19 cellular contexts compared by ENCODE assay signal in the genomic region with DNA sequence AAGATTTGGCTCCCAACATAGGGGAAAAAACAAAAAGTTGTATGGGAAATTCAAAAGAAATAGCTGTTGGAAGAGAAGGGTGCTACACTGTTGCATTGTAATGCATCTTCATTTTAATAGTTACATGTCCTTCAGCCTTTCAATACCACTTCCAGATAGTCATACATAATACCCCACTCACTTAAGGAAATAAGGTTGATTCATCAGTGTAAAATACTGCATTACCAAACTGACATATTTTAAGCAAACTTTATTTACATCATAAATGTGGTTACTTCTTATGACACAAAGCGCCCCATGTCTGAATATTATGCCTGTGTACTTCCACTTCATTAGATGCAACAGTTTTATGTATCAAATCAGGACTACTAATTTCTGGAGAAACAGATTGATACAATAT. TPM values are rescaled to one million over a fixed set of nuclear protein-coding genes. Genes with fewer than 3 reads are reported as not detected.
DNase-seq lines count a peak whose midpoint lies in the region; ATAC-seq and TF ChIP-seq lines count a peak whose summit lies in the region.
"Had no signal": no experiment of that assay in that cellular context is flagged by ENCODE, and none has a peak within 500 bp of the region (broad histone marks: within the 10 kb centered on the region; RNA-seq: fewer than 3 reads in every experiment).

No MANE protein-coding gene starts in this region.

- no peaks in the 10 kb centered on the region for H3K9me3 ChIP-seq in tibial artery
- H3K9me3 ChIP-seq: BLaER1 treated with 17β-estradiol and CSF1 and Interleukin-3, amounts not matched to agents 10 nM and 100 nM; heart left ventricle; spleen; upper lobe of left lung had no signal

- POLR2A ChIA-PET in activated CD4-positive, alpha-beta memory T cell treated with anti-CD3 and anti-CD28 coated beads for 36 hours (lab: Charles Lee), result no interaction called here
- POLR2A ChIA-PET in activated CD4-positive, alpha-beta memory T cell treated with anti-CD3 and anti-CD28 coated beads, Interleukin-2, amount 10 ng/mL, durations not matched to agents 7 days and 5 days (lab: Charles Lee), result interaction anchor here (0.8 kb wide), 1 partner anchor 16 kb away, joined by 3 read pairs; no protein-coding TSS in a partner anchor

- CTCF ChIA-PET in activated CD4-positive, alpha-beta memory T cell treated with anti-CD3 and anti-CD28 coated beads for 36 hours (lab: Charles Lee), result interaction anchor here (0.6 to 2.8 kb wide), 3 partner anchors 55 to 74 kb away, joined by 3 to 11 read pairs (median 3); no protein-coding TSS in a partner anchor
- CTCF ChIA-PET in activated CD4-positive, alpha-beta memory T cell treated with anti-CD3 and anti-CD28 coated beads, Interleukin-2, amount 10 ng/mL, durations not matched to agents 7 days and 5 days (lab: Charles Lee), result interaction anchor here (1.1 to 1.5 kb wide), 2 partner anchors 59 to 61 kb away, joined by 3 to 5 read pairs; no protein-coding TSS in a partner anchor

- no peak overlapping the region for H3K4me3 ChIP-seq in tibial artery
- H3K4me3 ChIP-seq: BLaER1 treated with 17β-estradiol and CSF1 and Interleukin-3, amounts not matched to agents 10 nM and 100 nM; spleen; upper lobe of left lung had no signal

- H3K9me3 Mint-ChIP-seq in activated CD4-positive, alpha-beta memory T cell treated with anti-CD3 and anti-CD28 coated beads for 36 hours, result no peaks in the 10 kb centered on the region
- no peaks in the 10 kb centered on the region for H3K9me3 Mint-ChIP-seq in activated CD4-positive, alpha-beta memory T cell treated with anti-CD3 and anti-CD28 coated beads, Interleukin-2, amount 10 ng/mL, durations not matched to agents 7 days and 5 days
- H3K9me3 Mint-ChIP-seq in osteocyte (ENCODE audit: unreplicated experiment) (no peaks in the 10 kb centered on the region), immature natural killer cell (no peaks in the 10 kb centered on the region)
- H3K9me3 Mint-ChIP-seq: dendritic cell treated with granulocyte-macrophage colony-stimulating factor and Interleukin-4, amounts not matched to agents 40 ng/mL and 50 ng/mL, for 4 days; naive B cell had no signal

- no peaks in the 10 kb centered on the region for H3K27me3 Mint-ChIP-seq in activated CD4-positive, alpha-beta memory T cell treated with anti-CD3 and anti-CD28 coated beads for 36 hours
- H3K27me3 Mint-ChIP-seq in activated CD4-positive, alpha-beta memory T cell treated with anti-CD3 and anti-CD28 coated beads, Interleukin-2, amount 10 ng/mL, durations not matched to agents 7 days and 5 days, result no peaks in the 10 kb centered on the region
- H3K27me3 Mint-ChIP-seq in osteocyte (ENCODE audit: unreplicated experiment) (no peaks in the 10 kb centered on the region), immature natural killer cell (ENCODE audit: low read depth in 3 of 3) (peaks cover 0 to 8% (median 4%) of the 10 kb centered on the region in 3 donors)

- intact Hi-C loops in activated CD4-positive, alpha-beta memory T cell treated with anti-CD3 and anti-CD28 coated beads for 36 hours (cut with micrococcal nuclease), result loop anchor here (1.0 to 10.0 kb wide), 4 partner anchors 61 to 1466 kb away; no protein-coding TSS in a partner anchor
- intact Hi-C loops in tibial artery (cut with DNase I; ENCODE audit: low total_unique reads), result no loop called here

- peaks cover 2% of the 10 kb centered on the region for H3K36me3 Mint-ChIP-seq in activated CD4-positive, alpha-beta memory T cell treated with anti-CD3 and anti-CD28 coated beads for 36 hours
- peaks cover 11% of the 10 kb centered on the region for H3K36me3 Mint-ChIP-seq in activated CD4-positive, alpha-beta memory T cell treated with anti-CD3 and anti-CD28 coated beads, Interleukin-2, amount 10 ng/mL, durations not matched to agents 7 days and 5 days (ENCODE audit: low read depth)
- H3K36me3 Mint-ChIP-seq in osteocyte (ENCODE audit: unreplicated experiment), result peaks cover 4% of the 10 kb centered on the region
- H3K36me3 Mint-ChIP-seq in immature natural killer cell, result no peaks in the 10 kb centered on the region
- H3K36me3 Mint-ChIP-seq: naive B cell had no signal

- H3K27ac ChIP-seq in tibial artery, result no peak overlapping the region
- H3K27ac ChIP-seq: BLaER1 treated with 17β-estradiol and CSF1 and Interleukin-3, amounts not matched to agents 10 nM and 100 nM; brain microvascular endothelial cell; spleen had no signal

- peaks cover 0 to 62% (median 8%) of the 10 kb centered on the region in 4 donors for H3K4me1 ChIP-seq in tibial artery

- H3K4me3 Mint-ChIP-seq in activated CD4-positive, alpha-beta memory T cell treated with anti-CD3 and anti-CD28 coated beads for 36 hours, result no peak overlapping the region
- H3K4me3 Mint-ChIP-seq in activated CD4-positive, alpha-beta memory T cell treated with anti-CD3 and anti-CD28 coated beads, Interleukin-2, amount 10 ng/mL, durations not matched to agents 7 days and 5 days, result no peak overlapping the region
- H3K4me3 Mint-ChIP-seq in osteocyte (ENCODE audit: unreplicated experiment) (no peak overlapping the region), immature natural killer cell (no peak overlapping the region)
- H3K4me3 Mint-ChIP-seq: dendritic cell treated with granulocyte-macrophage colony-stimulating factor and Interleukin-4, amounts not matched to agents 40 ng/mL and 50 ng/mL, for 4 days; naive B cell had no signal

- H3K27ac Mint-ChIP-seq in activated CD4-positive, alpha-beta memory T cell treated with anti-CD3 and anti-CD28 coated beads for 36 hours, result peak overlapping the region; percentile 70
- no peak overlapping the region for H3K27ac Mint-ChIP-seq in activated CD4-positive, alpha-beta memory T cell treated with anti-CD3 and anti-CD28 coated beads, Interleukin-2, amount 10 ng/mL, durations not matched to agents 7 days and 5 days
- peak overlapping the region; percentile 27 for H3K27ac Mint-ChIP-seq in osteocyte (ENCODE audit: unreplicated experiment)
- no peak overlapping the region for H3K27ac Mint-ChIP-seq in immature natural killer cell
- H3K27ac Mint-ChIP-seq: dendritic cell treated with granulocyte-macrophage colony-stimulating factor and Interleukin-4, amounts not matched to agents 40 ng/mL and 50 ng/mL, for 4 days; naive B cell had no signal

- peaks cover 66% of the 10 kb centered on the region for H3K4me1 Mint-ChIP-seq in activated CD4-positive, alpha-beta memory T cell treated with anti-CD3 and anti-CD28 coated beads for 36 hours (ENCODE audit: low read depth)
- peaks cover 65% of the 10 kb centered on the region for H3K4me1 Mint-ChIP-seq in activated CD4-positive, alpha-beta memory T cell treated with anti-CD3 and anti-CD28 coated beads, Interleukin-2, amount 10 ng/mL, durations not matched to agents 7 days and 5 days
- H3K4me1 Mint-ChIP-seq in osteocyte (ENCODE audit: unreplicated experiment), result peaks cover 52% of the 10 kb centered on the region
- H3K4me1 Mint-ChIP-seq in immature natural killer cell, result peaks cover 5 to 13% of the 10 kb centered on the region in 2 donors

- TF ChIP-seq CTCF in osteocyte (IDR thresholded peaks at IDR 0.05) (no peak), tibial artery (IDR thresholded peaks at IDR 0.05) (no peak)

- no peak for ATAC-seq in HG03571 (IDR thresholded peaks at IDR 0.05; ENCODE audit: unreplicated experiment)
- ATAC-seq: HCT116, heart left ventricle, SK-N-SH treated with all-trans-retinoic acid at 6 μM for 48 hours had no signal

- H3K27me3 ChIP-seq in tibial artery, result no peaks in the 10 kb centered on the region
- H3K27me3 ChIP-seq: brain microvascular endothelial cell, heart left ventricle, upper lobe of left lung had no signal

- no peaks in the 10 kb centered on the region for H3K36me3 ChIP-seq in tibial artery
- H3K36me3 ChIP-seq: BLaER1 treated with 17β-estradiol and CSF1 and Interleukin-3, amounts not matched to agents 10 nM and 100 nM; brain microvascular endothelial cell; heart left ventricle; spleen; upper lobe of left lung had no signal

- no peak for DNase-seq in activated CD4-positive, alpha-beta memory T cell treated with anti-CD3 and anti-CD28 coated beads for 36 hours
- DNase-seq in activated CD4-positive, alpha-beta memory T cell treated with anti-CD3 and anti-CD28 coated beads, Interleukin-2, amount 10 ng/mL, durations not matched to agents 7 days and 5 days, result no peak
- DNase-seq in HCEC 1CT, result peak; percentile 85
- DNase-seq in amniotic epithelial cell (ENCODE audit: low read depth), result peak; percentile 61
- no peak for DNase-seq in osteocyte (ENCODE audit: extremely low spot score, unreplicated experiment)
- no peak for DNase-seq in immature natural killer cell
- DNase-seq in tibial artery, result no peak
- DNase-seq: activated gamma-delta T cell, brain microvascular endothelial cell, heart left ventricle, naive B cell, NCI-H1436 treated with DMSO at 0.1 percent for 48 hours, spleen, upper lobe of left lung had no signal

RNA-seq across cellular contexts. Expression of gene RBMS1, which starts 4.5 kb away (rescaled TPM):
- 10 to 100 TPM; 37.9 to 40.0 TPM for total RNA-seq in activated CD4-positive, alpha-beta memory T cell treated with anti-CD3 and anti-CD28 coated beads for 36 hours
- total RNA-seq in activated CD4-positive, alpha-beta memory T cell treated with anti-CD3 and anti-CD28 coated beads, Interleukin-2, amount 10 ng/mL, durations not matched to agents 7 days and 5 days, result 10 to 100 TPM; 65.5 to 67.5 TPM
- total RNA-seq in osteocyte, result 161 and 169 TPM in 2 replicates
- 100 to 1,000 TPM in 1 of 3 donors, 10 to 100 TPM in 2; 80.0 to 172 (median 81.9) TPM for polyA plus RNA-seq in immature natural killer cell

Comparison
In these comparisons a context has a peak if more than half of its experiments do, and no peak if none do; other contexts are left out.
1. H3K27ac Mint-ChIP-seq: peak in activated CD4-positive, alpha-beta memory T cell treated with anti-CD3 and anti-CD28 coated beads for 36 hours (single experiment) and osteocyte (single experiment); none in activated CD4-positive, alpha-beta memory T cell treated with anti-CD3 and anti-CD28 coated beads, Interleukin-2, amount 10 ng/mL, durations not matched to agents 7 days and 5 days (single experiment) and immature natural killer cell (0 of 6).
2. DNase-seq: peak in HCEC 1CT (single experiment) and amniotic epithelial cell (single experiment); none in activated CD4-positive, alpha-beta memory T cell treated with anti-CD3 and anti-CD28 coated beads for 36 hours (single experiment), activated CD4-positive, alpha-beta memory T cell treated with anti-CD3 and anti-CD28 coated beads, Interleukin-2, amount 10 ng/mL, durations not matched to agents 7 days and 5 days (single experiment), osteocyte (single experiment), immature natural killer cell (0 of 3) and tibial artery (0 of 2).